ENCODE assay signal across 8 cellular contexts in genomic region chr3:184748219-184749135, GRCh38.
A peak's percentile ranks its signal among the peaks of the same experiment; 100 is the strongest.
DNase-seq lines count a peak whose midpoint lies in the region; ATAC-seq and TF ChIP-seq lines count a peak whose summit lies in the region.

No MANE protein-coding gene starts in this region.

- peak; percentile 72 for ATAC-seq in HG03045 (IDR thresholded peaks at IDR 0.05; ENCODE audit: unreplicated experiment)
- ATAC-seq in RWPE2 (ENCODE audit: low read depth) = peak; percentile 96

- no peak overlapping the region for H3K27ac ChIP-seq in RWPE2 (ENCODE audit: poor library complexity, severe bottlenecking)

- DNase-seq in NCI-H345 (lab: John Stamatoyannopoulos, UW) (peak; percentile 40), NCI-H345 treated with DMSO at 0.1 percent for 48 hours (lab: John Stamatoyannopoulos, UW; ENCODE audit: unreplicated experiment) (no peak), RWPE2 (ENCODE audit: low spot score) (no peak), iPS-NIHi11 (ENCODE audit: low spot score) (peak; percentile 63), NCI-H1048 (lab: John Stamatoyannopoulos, UW) (no peak), COLO829 (ENCODE audit: low spot score) (no peak), RKO (ENCODE audit: low spot score) (no peak)

- no peaks in the 10 kb centered on the region for H3K36me3 ChIP-seq in RWPE2 (ENCODE audit: low read depth)

- peaks cover 6% of the 10 kb centered on the region for H3K4me1 ChIP-seq in RWPE2 (ENCODE audit: insufficient read depth, poor library complexity, severe bottlenecking)

- no peaks in the 10 kb centered on the region for H3K27me3 ChIP-seq in RWPE2 (ENCODE audit: insufficient read depth, poor library complexity, severe bottlenecking)

- H3K4me3 ChIP-seq in RWPE2 (ENCODE audit: severe bottlenecking) = no peak overlapping the region

- peak; percentile 81 for TF ChIP-seq CTCF in RWPE2 (IDR thresholded peaks at IDR 0.05; ENCODE audit: poor library complexity, severe bottlenecking)

- H3K9me3 ChIP-seq in RWPE2 (ENCODE audit: severe bottlenecking) = no peaks in the 10 kb centered on the region

Comparison
In these comparisons a context has a peak if more than half of its experiments do, and no peak if none do; other contexts are left out.
1. DNase-seq: peak in NCI-H345 (single experiment) and iPS-NIHi11 (single experiment); none in NCI-H345 treated with DMSO at 0.1 percent for 48 hours (single experiment), RWPE2 (single experiment), NCI-H1048 (single experiment), COLO829 (single experiment) and RKO (single experiment).